In the genomic region with DNA sequence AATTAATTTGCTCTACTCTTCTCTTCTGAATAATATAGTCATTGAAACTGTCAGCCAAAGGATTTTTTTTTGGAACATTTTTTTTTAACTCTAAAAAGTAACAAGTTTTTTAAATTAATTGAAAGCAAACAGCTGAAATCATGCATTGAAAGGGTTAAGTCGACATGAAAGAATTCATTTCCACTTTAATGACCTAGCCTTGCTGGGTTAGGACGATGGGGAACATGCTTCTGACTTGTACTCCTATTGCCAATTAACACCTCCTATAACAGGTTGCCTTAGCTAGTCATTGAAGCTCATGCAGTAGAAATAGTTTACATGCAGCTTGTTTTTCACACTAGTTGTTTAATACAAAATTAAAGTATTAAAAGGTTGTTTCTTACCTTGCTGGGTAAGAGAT, we compare ENCODE assay signal across 19 cellular contexts.
"Had no signal": no experiment of that assay in that cellular context is flagged by ENCODE, and none has a peak within 500 bp of the region (broad histone marks: within the 10 kb centered on the region; RNA-seq: fewer than 3 reads in every experiment).

No MANE protein-coding gene starts in this region.

- DNase-seq: dermis blood vessel endothelial cell; esophagus squamous epithelium; foreskin fibroblast; immature natural killer cell; kidney; left cardiac atrium; left ventricle myocardium superior; mesenchymal stem cell; naive B cell; occipital lobe; pancreas; right cardiac atrium; stimulated activated CD4-positive, alpha-beta T cell treated with anti-CD3 and anti-CD28 coated beads, Interleukin-2, amount 100 ng/mL, for 48 hours; stimulated activated naive CD4-positive, alpha-beta T cell treated with Interleukin-2 at 50 U/mL for 16 hours; tibial artery; upper lobe of left lung; uterus had no signal

- H3K4me3 Mint-ChIP-seq: immature natural killer cell, naive B cell, nephron had no signal

- H3K27me3 Mint-ChIP-seq: naive B cell, progenitor cell of endocrine pancreas had no signal

- H3K27ac Mint-ChIP-seq: immature natural killer cell, naive B cell, nephron, progenitor cell of endocrine pancreas had no signal
